ENCODE assay signal across 8 cellular contexts in the genomic region with DNA sequence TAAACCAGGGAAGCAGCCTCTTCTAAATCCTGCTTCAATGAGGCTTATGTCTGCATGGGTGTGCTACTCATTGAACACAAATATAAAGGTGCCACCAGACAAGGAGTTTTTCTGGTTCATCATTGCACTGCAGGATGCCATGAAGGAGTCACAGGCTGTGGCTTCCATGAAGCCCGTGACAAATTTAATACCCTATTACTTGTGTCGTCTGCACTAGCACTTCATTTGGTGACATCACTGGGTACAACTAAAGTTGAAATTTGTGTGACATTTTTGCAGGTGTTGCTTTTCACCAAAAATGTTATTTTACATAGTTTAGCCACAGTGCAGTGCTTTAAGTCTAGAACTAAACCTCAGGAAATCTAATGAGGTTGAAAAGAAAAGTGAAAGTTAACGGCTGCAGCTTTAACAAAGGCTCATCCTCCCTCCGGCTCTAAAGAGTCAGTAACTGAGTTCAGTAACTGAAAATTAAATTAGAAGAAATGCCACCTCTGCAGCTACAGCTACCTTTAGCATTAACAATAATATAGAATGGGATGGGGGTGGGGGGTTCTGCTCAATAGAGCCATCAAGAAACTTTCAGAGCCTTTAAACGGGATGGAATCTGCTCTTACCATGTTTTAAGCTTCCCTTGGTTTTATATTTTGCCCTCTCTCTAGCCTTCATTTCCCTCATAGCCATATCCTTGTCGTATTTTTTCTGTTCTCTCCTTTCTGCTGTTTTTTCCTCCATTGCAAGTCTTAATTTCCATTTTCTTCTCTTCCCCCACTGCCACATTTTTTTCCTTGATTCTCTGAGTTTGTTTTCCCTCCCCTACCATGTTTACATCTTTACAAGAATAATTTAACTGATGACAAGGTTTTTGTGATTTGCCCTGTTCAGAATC.
DNase-seq lines count a peak whose midpoint lies in the region; ATAC-seq, FAIRE-seq and TF ChIP-seq lines count a peak whose summit lies in the region.

No MANE protein-coding gene starts in this region.

- peak; percentile 20 for DNase-seq in GM12878 (ENCODE audit: low read depth, low spot score)
- no peak for DNase-seq in NCI-H748 (lab: John Stamatoyannopoulos, UW; ENCODE audit: unreplicated experiment)
- no peak for DNase-seq in GOT3 (lab: John Stamatoyannopoulos, UW)
- no peak for DNase-seq in NCI-H526 treated with DMSO at 0.1 percent for 48 hours (lab: John Stamatoyannopoulos, UW)

- no peak for TF ChIP-seq RAD21 in GM12878 (IDR thresholded peaks at IDR 0.05; ENCODE audit: insufficient read depth, low read depth, low read length)

- H3K27ac ChIP-seq in GM12878 (ENCODE audit: control insufficient read depth, insufficient read depth) (peak overlapping the region; percentile 59), muscle layer of colon (ENCODE audit: low read depth, low read length) (no peak overlapping the region)

- no peak for TF ChIP-seq POLR2A in GM12878 (IDR thresholded peaks at IDR 0.05; ENCODE audit: low read depth, low read length)

- CTCF ChIA-PET in GM12878 (lab: Yijun Ruan, JAX): interaction anchor here (1.0 kb wide), 1 partner anchor 100 kb away, joined by 3 read pairs; no protein-coding TSS in a partner anchor

- SMC1A ChIA-PET in GM12878 (lab: Charles Lee; ENCODE audit: uncharacterized antibody, unreplicated experiment): interaction anchor here (0.6 to 1.4 kb wide), 3 partner anchors 10 to 40 kb away, joined by 3 read pairs; no protein-coding TSS in a partner anchor

- BruUV-seq in GM12878 (replicated peaks; lab: Mats Ljungman, UMichigan): no TSS peak

- H3K27me3 ChIP-seq in GM12878 (replicated peaks in 1 of 2; ENCODE audit: control insufficient read depth in 2 of 2, insufficient read depth in 2 of 2, low read length in 1 of 2) (no peaks in the 10 kb centered on the region), muscle layer of colon (ENCODE audit: control insufficient read depth in 1 of 2, insufficient read depth in 2 of 2, low read length in 2 of 2) (no peaks in the 10 kb centered on the region)

- ATAC-seq in GM21390 (IDR thresholded peaks at IDR 0.05; ENCODE audit: unreplicated experiment) (peak; percentile 88), HG03571 (IDR thresholded peaks at IDR 0.05; ENCODE audit: unreplicated experiment) (peak; percentile 91), GM12878 (peak; percentile 91)

- TF ChIP-seq EP300 in GM12878 (IDR thresholded peaks at IDR 0.05; ENCODE audit: borderline replicate concordance in 1 of 2, control insufficient read depth in 1 of 2, low read depth in 2 of 2, low read length in 2 of 2): no peak

- 2% methylated on average over 6 of the region's 6 CpGs for WGBS in GM12878 (ENCODE audit: insufficient coverage, insufficient replicate concordance, low lambda C conversion rate, missing lambda C conversion rate)

- in situ Hi-C loops in GM12878 (cut with MboI): no loop called here

- H4K20me1 ChIP-seq in GM12878 (ENCODE audit: control insufficient read depth, insufficient read depth): no peaks in the 10 kb centered on the region

- RAD21 ChIA-PET in GM12878 (lab: Charles Lee; ENCODE audit: unreplicated experiment): no interaction called here

- peak; percentile 44 for FAIRE-seq in GM12878 (lab: Jason Lieb, UNC)

- H3K4me1 ChIP-seq in GM12878 (ENCODE audit: control insufficient read depth, insufficient read depth, low read length): no peaks in the 10 kb centered on the region
- no peaks in the 10 kb centered on the region for H3K4me1 ChIP-seq in muscle layer of colon (ENCODE audit: insufficient read depth, low read length)

- POLR2A ChIA-PET in GM12878 (lab: Charles Lee): no interaction called here

- H3K79me2 ChIP-seq in GM12878 (ENCODE audit: control insufficient read depth, insufficient read depth, low read length): no peaks in the 10 kb centered on the region

- H3K9ac ChIP-seq in GM12878 (ENCODE audit: control insufficient read depth, insufficient read depth, low read length) (peak overlapping the region; percentile 58), muscle layer of colon (ENCODE audit: low read length) (peak overlapping the region; percentile 2)

- H3K36me3 ChIP-seq in GM12878 (ENCODE audit: control insufficient read depth in 2 of 2, insufficient read depth in 2 of 2, low read length in 1 of 2) (no peaks in the 10 kb centered on the region), muscle layer of colon (ENCODE audit: insufficient read depth, low read length) (no peaks in the 10 kb centered on the region)

- no peaks in the 10 kb centered on the region for H3K9me3 ChIP-seq in GM12878 (replicated peaks; ENCODE audit: control insufficient read depth, insufficient read depth, low read length)
- H3K9me3 ChIP-seq in muscle layer of colon (ENCODE audit: low read length): no peaks in the 10 kb centered on the region

- H3K4me2 ChIP-seq in GM12878 (ENCODE audit: control insufficient read depth, insufficient read depth): peak overlapping the region; percentile 82

- H3K4me3 ChIP-seq in GM08714 (ENCODE audit: low read length): peak overlapping the region; percentile 69
- peak overlapping the region; percentile 57 for H3K4me3 ChIP-seq in GM12878
- peak overlapping the region; percentile 37 to 57 for H3K4me3 ChIP-seq in muscle layer of colon (ENCODE audit: low read depth in 1 of 2, low read length in 2 of 2)

- intact Hi-C loops in GM12878 (cut with micrococcal nuclease; ENCODE audit: unreplicated experiment): loop anchor here (10.0 kb wide), 1 partner anchor 172 kb away; no protein-coding TSS in a partner anchor

- peak overlapping the region; percentile 96 for H2AFZ ChIP-seq in GM12878 (ENCODE audit: control insufficient read depth, low read depth, low read length)

- no peak for TF ChIP-seq CTCF in GM12878 (IDR thresholded peaks at IDR 0.05 in 2 of 3, conservative IDR thresholded peaks at IDR 0.05 in 1 of 3; ENCODE audit: control insufficient read depth in 2 of 3, extremely low read depth in 1 of 3, insufficient read depth in 1 of 3, low read depth in 3 of 3, low read length in 3 of 3)

TF ChIP-seq in GM12878, 131 proteins besides CTCF, POLR2A, EP300 and RAD21:
- TF ChIP-seq SMAD5 (IDR thresholded peaks at IDR 0.05; ENCODE audit: low read depth): 0 out of 2 replicates have a peak, but pooled peaks have one; percentile 34
- TF ChIP-seq PML (IDR thresholded peaks at IDR 0.05; ENCODE audit: low read length): no peak
- TF ChIP-seq CREM (IDR thresholded peaks at IDR 0.05; ENCODE audit: low read depth): 0 out of 2 replicates have a peak, but pooled peaks have one; percentile 8
- no peak for TF ChIP-seq BCL11A (IDR thresholded peaks at IDR 0.05; ENCODE audit: low read depth, low read length)
- no peak for TF ChIP-seq ZNF24 (IDR thresholded peaks at IDR 0.05)
- TF ChIP-seq, protein P1, sequence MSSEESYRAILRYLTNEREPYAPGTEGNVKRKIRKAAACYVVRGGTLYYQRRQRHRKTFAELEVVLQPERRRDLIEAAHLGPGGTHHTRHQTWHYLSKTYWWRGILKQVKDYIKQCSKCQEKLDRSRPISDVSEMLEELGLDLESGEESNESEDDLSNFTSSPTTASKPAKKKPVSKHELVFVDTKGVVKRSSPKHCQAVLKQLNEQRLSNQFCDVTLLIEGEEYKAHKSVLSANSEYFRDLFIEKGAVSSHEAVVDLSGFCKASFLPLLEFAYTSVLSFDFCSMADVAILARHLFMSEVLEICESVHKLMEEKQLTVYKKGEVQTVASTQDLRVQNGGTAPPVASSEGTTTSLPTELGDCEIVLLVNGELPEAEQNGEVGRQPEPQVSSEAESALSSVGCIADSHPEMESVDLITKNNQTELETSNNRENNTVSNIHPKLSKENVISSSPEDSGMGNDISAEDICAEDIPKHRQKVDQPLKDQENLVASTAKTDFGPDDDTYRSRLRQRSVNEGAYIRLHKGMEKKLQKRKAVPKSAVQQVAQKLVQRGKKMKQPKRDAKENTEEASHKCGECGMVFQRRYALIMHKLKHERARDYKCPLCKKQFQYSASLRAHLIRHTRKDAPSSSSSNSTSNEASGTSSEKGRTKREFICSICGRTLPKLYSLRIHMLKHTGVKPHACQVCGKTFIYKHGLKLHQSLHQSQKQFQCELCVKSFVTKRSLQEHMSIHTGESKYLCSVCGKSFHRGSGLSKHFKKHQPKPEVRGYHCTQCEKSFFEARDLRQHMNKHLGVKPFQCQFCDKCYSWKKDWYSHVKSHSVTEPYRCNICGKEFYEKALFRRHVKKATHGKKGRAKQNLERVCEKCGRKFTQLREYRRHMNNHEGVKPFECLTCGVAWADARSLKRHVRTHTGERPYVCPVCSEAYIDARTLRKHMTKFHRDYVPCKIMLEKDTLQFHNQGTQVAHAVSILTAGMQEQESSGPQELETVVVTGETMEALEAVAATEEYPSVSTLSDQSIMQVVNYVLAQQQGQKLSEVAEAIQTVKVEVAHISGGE (CRISPR knock-in tag; IDR thresholded peaks at IDR 0.05): no peak
TF ChIP-seq in GM12878: peak in this region for 2.
